ENCODE assay signal across 1 cellular context in the genomic region with DNA sequence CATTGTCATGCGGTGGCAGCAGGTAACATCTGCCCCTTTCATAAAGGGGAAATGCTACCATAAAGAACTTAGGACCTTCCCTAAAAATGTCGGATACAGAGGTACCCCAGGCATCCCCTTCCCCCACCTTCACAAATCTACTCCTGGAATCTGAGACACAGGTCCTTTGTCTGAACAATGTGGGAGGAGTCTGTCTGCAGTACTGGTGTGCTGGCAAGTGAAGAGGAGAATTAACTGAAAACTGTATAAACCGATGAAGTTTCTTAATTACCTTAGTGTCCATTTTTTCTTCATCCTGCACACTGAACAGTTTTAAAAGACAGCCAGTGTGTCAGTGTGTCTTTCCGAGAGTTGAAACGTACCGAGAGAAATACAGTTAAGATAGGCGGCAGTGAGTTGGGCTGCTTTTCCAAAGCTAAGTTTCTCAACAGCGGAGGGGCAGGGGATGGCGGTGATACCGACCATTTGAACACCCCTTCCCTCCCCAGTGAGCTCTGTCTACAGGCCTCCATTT.
A peak's percentile ranks its signal among the peaks of the same experiment; 100 is the strongest.
TF ChIP-seq lines count a peak whose summit lies in the region.

No MANE protein-coding gene starts in this region.

TF ChIP-seq in K562, 482 proteins besides CTCF, POLR2A, EP300 and RAD21 (continued from another document):
- TF ChIP-seq, protein P1, sequence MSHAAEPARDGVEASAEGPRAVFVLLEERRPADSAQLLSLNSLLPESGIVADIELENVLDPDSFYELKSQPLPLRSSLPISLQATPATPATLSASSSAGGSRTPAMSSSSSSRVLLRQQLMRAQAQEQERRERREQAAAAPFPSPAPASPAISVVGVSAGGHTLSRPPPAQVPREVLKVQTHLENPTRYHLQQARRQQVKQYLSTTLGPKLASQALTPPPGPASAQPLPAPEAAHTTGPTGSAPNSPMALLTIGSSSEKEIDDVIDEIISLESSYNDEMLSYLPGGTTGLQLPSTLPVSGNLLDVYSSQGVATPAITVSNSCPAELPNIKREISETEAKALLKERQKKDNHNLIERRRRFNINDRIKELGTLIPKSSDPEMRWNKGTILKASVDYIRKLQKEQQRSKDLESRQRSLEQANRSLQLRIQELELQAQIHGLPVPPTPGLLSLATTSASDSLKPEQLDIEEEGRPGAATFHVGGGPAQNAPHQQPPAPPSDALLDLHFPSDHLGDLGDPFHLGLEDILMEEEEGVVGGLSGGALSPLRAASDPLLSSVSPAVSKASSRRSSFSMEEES (CRISPR knock-in tag; IDR thresholded peaks at IDR 0.05): no peak
- TF ChIP-seq SNAPC5 (CRISPR knock-in tag; IDR thresholded peaks at IDR 0.05) (no peak), HSF4 (CRISPR knock-in tag; IDR thresholded peaks at IDR 0.05; ENCODE audit: borderline replicate concordance) (no peak), MAZ (CRISPR knock-in tag; conservative IDR thresholded peaks at IDR 0.05 in 1 of 2, IDR thresholded peaks at IDR 0.05 in 1 of 2) (0 out of 4 replicates have a peak, but pooled peaks of 1 of the 2 experiments have one; percentile 23), JUN (IDR thresholded peaks at IDR 0.05; ENCODE audit: borderline replicate concordance, low read depth, low read length) (no peak), JUN (CRISPR knock-in tag; IDR thresholded peaks at IDR 0.05; ENCODE audit: borderline replicate concordance) (no peak), TBP (optimal IDR thresholded peaks at IDR 0.05; ENCODE audit: low read depth, low read length) (peak; percentile 29), SOX6 (IDR thresholded peaks at IDR 0.05) (peak; percentile 69), ZC3H4 (CRISPR knock-in tag; IDR thresholded peaks at IDR 0.05; ENCODE audit: borderline replicate concordance) (no peak), ZEB2 (IDR thresholded peaks at IDR 0.05) (peak; percentile 57; the same call in 1 of the 2 replicates), SMARCB1 (IDR thresholded peaks at IDR 0.05; ENCODE audit: insufficient read length, low read depth) (no peak)
